In the genomic region with DNA sequence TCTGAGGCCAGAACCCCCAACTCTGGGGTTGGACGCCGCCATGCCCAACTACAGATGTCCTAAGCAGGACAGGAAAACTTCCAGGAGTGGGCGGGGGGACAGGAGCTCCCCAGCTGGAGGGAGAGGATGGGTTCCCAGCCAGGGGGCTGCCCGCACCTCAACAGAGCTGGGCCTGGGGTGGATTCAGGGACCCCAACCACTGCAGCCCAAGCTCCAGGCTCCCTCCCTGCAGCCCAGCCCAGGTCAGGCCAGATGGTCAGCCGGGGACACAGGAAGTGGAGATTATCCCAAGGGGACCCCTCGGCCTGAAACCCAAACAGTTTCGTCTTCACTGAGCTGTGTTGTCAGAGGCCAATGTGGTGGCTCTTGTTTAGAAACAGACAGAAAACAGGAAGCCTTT, we compare ENCODE assay signal across 12 cellular contexts. TPM values are rescaled to one million over a fixed set of nuclear protein-coding genes. Genes with fewer than 3 reads are reported as not detected.
DNase-seq lines count a peak whose midpoint lies in the region; ATAC-seq and TF ChIP-seq lines count a peak whose summit lies in the region.
"Had no signal": no experiment of that assay in that cellular context is flagged by ENCODE, and none has a peak within 500 bp of the region (broad histone marks: within the 10 kb centered on the region; RNA-seq: fewer than 3 reads in every experiment).

No MANE protein-coding gene starts in this region.

- peak overlapping the region; percentile 81 to 84 for H3K27ac ChIP-seq in prostate gland

- peak; percentile 26 for DNase-seq in natural killer cell treated with Interleukin-12 subunit alpha and Interleukin-12 subunit beta and Interleukin-15 and Interleukin-18, amount 100 ng/mL, for 72 hours (ENCODE audit: low spot score)
- DNase-seq in natural killer cell (no peak), glutamatergic neuron (peak; percentile 61), prostate gland (ENCODE audit: low spot score) (no peak), endothelial cell (ENCODE audit: low spot score) (no peak), cerebellar cortex (ENCODE audit: low spot score) (no peak), dedifferentiated amniotic fluid mesenchymal stem cell (ENCODE audit: extremely low spot score) (no peak)
- no peak for DNase-seq in stimulated activated naive CD4-positive, alpha-beta T cell treated with Interleukin-2 at 50 U/mL for 16 hours (lab: John Stamatoyannopoulos, UW)
- DNase-seq: NCI-H1417 treated with DMSO at 0.1 percent for 48 hours, T-helper 9 cell had no signal

- intact Hi-C loops in natural killer cell (cut with micrococcal nuclease): no loop called here
- intact Hi-C loops in prostate gland (cut with DNase I): no loop called here

- H3K36me3 Mint-ChIP-seq in natural killer cell treated with Interleukin-12 subunit alpha and Interleukin-12 subunit beta and Interleukin-15 and Interleukin-18, amount 100 ng/mL, for 72 hours: no peaks in the 10 kb centered on the region
- H3K36me3 Mint-ChIP-seq in natural killer cell: no peaks in the 10 kb centered on the region
- H3K36me3 Mint-ChIP-seq in glutamatergic neuron (ENCODE audit: unreplicated experiment): no peaks in the 10 kb centered on the region
- H3K36me3 Mint-ChIP-seq in endothelial cell (ENCODE audit: low read depth, unreplicated experiment): no peaks in the 10 kb centered on the region
- H3K36me3 Mint-ChIP-seq: activated naive CD8-positive, alpha-beta T cell had no signal

- H3K4me1 Mint-ChIP-seq in natural killer cell treated with Interleukin-12 subunit alpha and Interleukin-12 subunit beta and Interleukin-15 and Interleukin-18, amount 100 ng/mL, for 72 hours (ENCODE audit: low read depth in 2 of 2): no peaks in the 10 kb centered on the region
- H3K4me1 Mint-ChIP-seq in natural killer cell (no peaks in the 10 kb centered on the region), glutamatergic neuron (ENCODE audit: low read depth, unreplicated experiment) (peaks cover 10% of the 10 kb centered on the region), endothelial cell (ENCODE audit: unreplicated experiment) (no peaks in the 10 kb centered on the region)

- no peaks in the 10 kb centered on the region for H3K27me3 ChIP-seq in prostate gland (replicated peaks; ENCODE audit: insufficient read depth)
- H3K27me3 ChIP-seq: ovary had no signal

- ATAC-seq in natural killer cell treated with Interleukin-12 subunit alpha and Interleukin-12 subunit beta and Interleukin-15 and Interleukin-18, amount 100 ng/mL, for 72 hours: no peak
- no peak for ATAC-seq in natural killer cell

- peaks cover 59% of the 10 kb centered on the region for H3K4me1 ChIP-seq in prostate gland (replicated peaks)

- H3K9me3 Mint-ChIP-seq in natural killer cell treated with Interleukin-12 subunit alpha and Interleukin-12 subunit beta and Interleukin-15 and Interleukin-18, amount 100 ng/mL, for 72 hours: no peaks in the 10 kb centered on the region
- H3K9me3 Mint-ChIP-seq in natural killer cell (no peaks in the 10 kb centered on the region), glutamatergic neuron (ENCODE audit: unreplicated experiment) (peaks cover 10% of the 10 kb centered on the region), endothelial cell (ENCODE audit: unreplicated experiment) (no peaks in the 10 kb centered on the region)

- no peaks in the 10 kb centered on the region for H3K36me3 ChIP-seq in prostate gland
- H3K36me3 ChIP-seq: ovary had no signal

- 75% methylated on average over 7 of the region's 7 CpGs for WGBS in prostate gland

- H3K9me3 ChIP-seq in prostate gland: no peaks in the 10 kb centered on the region
- H3K9me3 ChIP-seq: ovary had no signal

- H3K27me3 Mint-ChIP-seq in natural killer cell treated with Interleukin-12 subunit alpha and Interleukin-12 subunit beta and Interleukin-15 and Interleukin-18, amount 100 ng/mL, for 72 hours: no peaks in the 10 kb centered on the region
- H3K27me3 Mint-ChIP-seq in natural killer cell (ENCODE audit: low read depth in 2 of 2) (no peaks in the 10 kb centered on the region), glutamatergic neuron (ENCODE audit: unreplicated experiment) (peaks cover 8% of the 10 kb centered on the region), endothelial cell (ENCODE audit: unreplicated experiment) (peaks cover 2% of the 10 kb centered on the region)
- H3K27me3 Mint-ChIP-seq: activated naive CD8-positive, alpha-beta T cell had no signal

- no peak for TF ChIP-seq POLR2A in prostate gland (IDR thresholded peaks at IDR 0.05)

- no peak overlapping the region for H3K4me3 ChIP-seq in prostate gland
- H3K4me3 ChIP-seq: ovary had no signal

- H3K4me3 Mint-ChIP-seq in natural killer cell treated with Interleukin-12 subunit alpha and Interleukin-12 subunit beta and Interleukin-15 and Interleukin-18, amount 100 ng/mL, for 72 hours: no peak overlapping the region
- H3K4me3 Mint-ChIP-seq in natural killer cell (no peak overlapping the region), glutamatergic neuron (ENCODE audit: unreplicated experiment) (peak overlapping the region; percentile 46), endothelial cell (ENCODE audit: unreplicated experiment) (no peak overlapping the region)
- H3K4me3 Mint-ChIP-seq: activated naive CD8-positive, alpha-beta T cell had no signal

- no peak for TF ChIP-seq CTCF in natural killer cell (IDR thresholded peaks at IDR 0.05)
- TF ChIP-seq CTCF in glutamatergic neuron (IDR thresholded peaks at IDR 0.05; ENCODE audit: partially characterized antibody, unreplicated experiment): no peak
- no peak for TF ChIP-seq CTCF in prostate gland (IDR thresholded peaks at IDR 0.05)
- no peak for TF ChIP-seq CTCF in endothelial cell (IDR thresholded peaks at IDR 0.05; ENCODE audit: unreplicated experiment)

- H3K27ac Mint-ChIP-seq in natural killer cell treated with Interleukin-12 subunit alpha and Interleukin-12 subunit beta and Interleukin-15 and Interleukin-18, amount 100 ng/mL, for 72 hours: no peak overlapping the region
- H3K27ac Mint-ChIP-seq in natural killer cell (no peak overlapping the region), glutamatergic neuron (ENCODE audit: unreplicated experiment) (no peak overlapping the region), endothelial cell (ENCODE audit: unreplicated experiment) (no peak overlapping the region)
- H3K27ac Mint-ChIP-seq: activated naive CD8-positive, alpha-beta T cell had no signal

RNA-seq across cellular contexts. Expression of a gene that starts 9.4 kb away (rescaled TPM):
- 1 to 10 TPM; 1.5 to 1.9 TPM for total RNA-seq in natural killer cell treated with Interleukin-12 subunit alpha and Interleukin-12 subunit beta and Interleukin-15 and Interleukin-18, amount 100 ng/mL, for 72 hours
- total RNA-seq in natural killer cell: 1 to 10 TPM; 1.0 to 4.3 (median 1.4) TPM
- total RNA-seq in glutamatergic neuron (ENCODE audit: unreplicated experiment): 724 TPM
- total RNA-seq in prostate gland: 100 to 1,000 TPM; 170 to 272 TPM
- 34.5 TPM for total RNA-seq in endothelial cell (ENCODE audit: unreplicated experiment)

RNA-seq across cellular contexts. Expression of a gene that starts 29.2 kb away (rescaled TPM):
- total RNA-seq in natural killer cell treated with Interleukin-12 subunit alpha and Interleukin-12 subunit beta and Interleukin-15 and Interleukin-18, amount 100 ng/mL, for 72 hours: 1,000 to 10,000 TPM; 1,109 to 1,318 TPM
- 1,000 to 10,000 TPM in 2 of 3 donors, 100 to 1,000 TPM in 1; 887 to 1,244 (median 1,112) TPM for total RNA-seq in natural killer cell
- 829 TPM for total RNA-seq in glutamatergic neuron (ENCODE audit: unreplicated experiment)
- 1,000 to 10,000 TPM; 1,506 to 4,377 TPM for total RNA-seq in prostate gland
- total RNA-seq in endothelial cell (ENCODE audit: unreplicated experiment): 1,710 TPM

RNA-seq across cellular contexts. Expression of a gene that starts 49.4 kb away (rescaled TPM):
- 1 to 10 TPM; 9.4 to 9.5 TPM for total RNA-seq in natural killer cell treated with Interleukin-12 subunit alpha and Interleukin-12 subunit beta and Interleukin-15 and Interleukin-18, amount 100 ng/mL, for 72 hours
- 1 to 10 TPM; 8.0 to 9.3 (median 8.4) TPM for total RNA-seq in natural killer cell
- total RNA-seq in glutamatergic neuron (ENCODE audit: unreplicated experiment): 25.3 TPM
- 10 to 100 TPM in 1 of 2 donors, 1 to 10 TPM in 1; 4.1 to 31.3 TPM for total RNA-seq in prostate gland
- 9.3 TPM for total RNA-seq in endothelial cell (ENCODE audit: unreplicated experiment)

RNA-seq across cellular contexts. Expression of a gene that starts 54.9 kb away (rescaled TPM):
- total RNA-seq in natural killer cell treated with Interleukin-12 subunit alpha and Interleukin-12 subunit beta and Interleukin-15 and Interleukin-18, amount 100 ng/mL, for 72 hours: 100 to 1,000 TPM; 171 to 178 TPM
- 10 to 100 TPM; 81.4 to 88.4 (median 84.6) TPM for total RNA-seq in natural killer cell
- 74.8 TPM for total RNA-seq in glutamatergic neuron (ENCODE audit: unreplicated experiment)
- 100 to 1,000 TPM; 149 to 207 TPM for total RNA-seq in prostate gland
- 132 TPM for total RNA-seq in endothelial cell (ENCODE audit: unreplicated experiment)

Comparison
In these comparisons a context has a peak if more than half of its experiments do, and no peak if none do; other contexts are left out.
1. DNase-seq: peak in natural killer cell treated with Interleukin-12 subunit alpha and Interleukin-12 subunit beta and Interleukin-15 and Interleukin-18, amount 100 ng/mL, for 72 hours (single experiment) and glutamatergic neuron (single experiment); none in natural killer cell (single experiment), prostate gland (single experiment), stimulated activated naive CD4-positive, alpha-beta T cell treated with Interleukin-2 at 50 U/mL for 16 hours (single experiment), endothelial cell (single experiment), cerebellar cortex (single experiment) and dedifferentiated amniotic fluid mesenchymal stem cell (single experiment).